35 cellular contexts compared by ENCODE assay signal in genomic region chr3:188111002-188111584, GRCh38. TPM values are rescaled to one million over a fixed set of nuclear protein-coding genes. Genes with fewer than 3 reads are reported as not detected.
A peak's percentile ranks its signal among the peaks of the same experiment; 100 is the strongest.
DNase-seq lines count a peak whose midpoint lies in the region; ATAC-seq, FAIRE-seq and TF ChIP-seq lines count a peak whose summit lies in the region.
"Had no signal": no experiment of that assay in that cellular context is flagged by ENCODE, and none has a peak within 500 bp of the region (broad histone marks: within the 10 kb centered on the region; RNA-seq: fewer than 3 reads in every experiment).

No MANE protein-coding gene starts in this region.

- H3K27ac ChIP-seq in astrocyte (ENCODE audit: low read depth, low read length): no peak overlapping the region
- no peak overlapping the region for H3K27ac ChIP-seq in mesendoderm (ENCODE audit: low read depth, low read length)
- H3K27ac ChIP-seq: adrenal gland, brain microvascular endothelial cell, KMS-11, PC-9, thoracic aorta, uterus had no signal

- no peaks in the 10 kb centered on the region for H3K9me3 Mint-ChIP-seq in astrocyte (ENCODE audit: unreplicated experiment)
- H3K9me3 Mint-ChIP-seq: activated CD4-positive, alpha-beta memory T cell treated with anti-CD3 and anti-CD28 coated beads, Interleukin-2, amount 10 ng/mL, durations not matched to agents 7 days and 5 days; activated naive CD4-positive, alpha-beta T cell treated with anti-CD3 and anti-CD28 coated beads for 36 hours; activated T-helper 1 cell treated with anti-CD3 and anti-CD28 coated beads, Interleukin-12 subunit alpha, Interleukin-12 subunit beta, Interleukin-2, Interleukin-4 antibody, amounts not matched to agents 30 ng/mL and 10 ng/mL and 1 ng/mL, durations not matched to agents 14 hours and 24 hours and 36 hours; CD8-positive, alpha-beta T cell; H9; nephron; stimulated activated naive CD8-positive, alpha-beta T cell treated with anti-CD3 and anti-CD28 coated beads, Interleukin-15, Interleukin-2, amounts not matched to agents 100 ng/mL and 50 ng/mL, for 24 hours had no signal

- intact Hi-C loops in left cardiac atrium (cut with DNase I) (no loop called here), mucosa of descending colon (cut with DNase I, micrococcal nuclease) (no loop called here)

- no peak overlapping the region for H3K27ac Mint-ChIP-seq in astrocyte (ENCODE audit: unreplicated experiment)
- H3K27ac Mint-ChIP-seq: activated CD4-positive, alpha-beta memory T cell treated with anti-CD3 and anti-CD28 coated beads, Interleukin-2, amount 10 ng/mL, durations not matched to agents 7 days and 5 days; activated naive CD4-positive, alpha-beta T cell treated with anti-CD3 and anti-CD28 coated beads for 36 hours; activated T-helper 1 cell treated with anti-CD3 and anti-CD28 coated beads, Interleukin-12 subunit alpha, Interleukin-12 subunit beta, Interleukin-2, Interleukin-4 antibody, amounts not matched to agents 30 ng/mL and 10 ng/mL and 1 ng/mL, durations not matched to agents 14 hours and 24 hours and 36 hours; CD8-positive, alpha-beta T cell; H9; nephron; stimulated activated naive CD8-positive, alpha-beta T cell treated with anti-CD3 and anti-CD28 coated beads, Interleukin-15, Interleukin-2, amounts not matched to agents 100 ng/mL and 50 ng/mL, for 24 hours had no signal

- WGBS in mesendoderm (ENCODE audit: extremely low coverage, insufficient coverage, low lambda C conversion rate): no CpG with 5 or more reads among the region's 2 CpGs

- no peak overlapping the region for H3K23ac ChIP-seq in mesendoderm (ENCODE audit: low read length)

- H2BK5ac ChIP-seq in mesendoderm (ENCODE audit: low read length): no peak overlapping the region

- H2AK5ac ChIP-seq in mesendoderm (ENCODE audit: low read length): no peak overlapping the region

- no peak overlapping the region for H3K4ac ChIP-seq in mesendoderm (ENCODE audit: low read depth, low read length)

- ATAC-seq in left cardiac atrium (peak; percentile 90 to 95), GM21723 (IDR thresholded peaks at IDR 0.05; ENCODE audit: unreplicated experiment) (no peak), mucosa of descending colon (no peak)
- ATAC-seq: CD8-positive, alpha-beta T cell had no signal

- H3K4me3 ChIP-seq in astrocyte (ENCODE audit: insufficient read depth, low read depth, low read length) (no peak overlapping the region), mesendoderm (ENCODE audit: low read length) (no peak overlapping the region), mucosa of descending colon (no peak overlapping the region)
- H3K4me3 ChIP-seq: adrenal gland, MG63, PC-9, smooth muscle cell, thoracic aorta, uterus had no signal

- no peaks in the 10 kb centered on the region for H3K4me1 ChIP-seq in astrocyte (ENCODE audit: insufficient read depth, low read length)
- H3K4me1 ChIP-seq in mesendoderm (ENCODE audit: control insufficient read depth, low read depth, low read length): no peaks in the 10 kb centered on the region
- no peaks in the 10 kb centered on the region for H3K4me1 ChIP-seq in mucosa of descending colon (ENCODE audit: low read depth)
- H3K4me1 ChIP-seq: adrenal gland, uterus had no signal

- H3K36me3 ChIP-seq in astrocyte (ENCODE audit: insufficient read depth, low read length) (no peaks in the 10 kb centered on the region), mesendoderm (ENCODE audit: control insufficient read depth, insufficient read depth, low read length) (no peaks in the 10 kb centered on the region), mucosa of descending colon (ENCODE audit: low read depth) (no peaks in the 10 kb centered on the region)
- H3K36me3 ChIP-seq: adrenal gland, brain microvascular endothelial cell, MG63, thoracic aorta, uterus had no signal

- H2AFZ ChIP-seq in astrocyte (ENCODE audit: low read depth, low read length): no peak overlapping the region
- H2AFZ ChIP-seq: PC-9 had no signal

- H4K5ac ChIP-seq in mesendoderm (ENCODE audit: low read length): no peak overlapping the region

- peaks cover 17% of the 10 kb centered on the region for H3K27me3 Mint-ChIP-seq in astrocyte (ENCODE audit: low read depth, unreplicated experiment)
- H3K27me3 Mint-ChIP-seq: stimulated activated naive CD8-positive, alpha-beta T cell treated with anti-CD3 and anti-CD28 coated beads, Interleukin-15, Interleukin-2, amounts not matched to agents 100 ng/mL and 50 ng/mL, for 24 hours had no signal

- H3K56ac ChIP-seq in mesendoderm (ENCODE audit: low read length): no peak overlapping the region

- H3K4me2 ChIP-seq in astrocyte (ENCODE audit: low read length) (no peak overlapping the region), mesendoderm (ENCODE audit: low read length) (no peak overlapping the region)
- H3K4me2 ChIP-seq: KMS-11, PC-9, smooth muscle cell had no signal

- H2BK120ac ChIP-seq in mesendoderm (ENCODE audit: low read depth, low read length): no peak overlapping the region

- DNase-seq in Daoy (ENCODE audit: low read depth) (peak; percentile 5), astrocyte (ENCODE audit: low read depth) (peak; percentile 46), left cardiac atrium (no peak), mesendoderm (peak; percentile 95), ecto neural progenitor cell (ENCODE audit: low spot score) (no peak), mucosa of descending colon (no peak), superior temporal gyrus (ENCODE audit: extremely low spot score) (no peak)
- DNase-seq: activated CD4-positive, alpha-beta memory T cell treated with anti-CD3 and anti-CD28 coated beads, Interleukin-2, amount 10 ng/mL, durations not matched to agents 7 days and 5 days; activated CD8-positive, alpha-beta memory T cell treated with anti-CD3 and anti-CD28 coated beads, Interleukin-2, amount 50 U/mL, for 4 hours; activated naive CD4-positive, alpha-beta T cell treated with anti-CD3 and anti-CD28 coated beads for 36 hours; brain microvascular endothelial cell; CD8-positive, alpha-beta T cell; DMS 273 treated with DMSO at 0.1 percent for 48 hours; H9; kidney; MG63; NCI-H1105 treated with DMSO at 0.1 percent for 48 hours; NCI-H2029; NCI-H524; PC-9; retina; SHP77; stimulated activated CD4-positive, alpha-beta T cell treated with anti-CD3 and anti-CD28 coated beads, Interleukin-2, amount 100 ng/mL, for 24 hours; stimulated activated CD8-positive, alpha-beta memory T cell treated with anti-CD3 and anti-CD28 coated beads, Interleukin-4, amount 100 ng/mL, for 48 hours; uterus had no signal

- no peaks in the 10 kb centered on the region for H3K79me1 ChIP-seq in mesendoderm (ENCODE audit: low read length)

- H3K9ac ChIP-seq in astrocyte (ENCODE audit: low read length) (no peak overlapping the region), mesendoderm (ENCODE audit: low read length) (no peak overlapping the region)
- H3K9ac ChIP-seq: KMS-11 had no signal

- H3K4me3 Mint-ChIP-seq in astrocyte (ENCODE audit: unreplicated experiment): peak overlapping the region; percentile 31
- H3K4me3 Mint-ChIP-seq: activated CD4-positive, alpha-beta memory T cell treated with anti-CD3 and anti-CD28 coated beads, Interleukin-2, amount 10 ng/mL, durations not matched to agents 7 days and 5 days; activated naive CD4-positive, alpha-beta T cell treated with anti-CD3 and anti-CD28 coated beads for 36 hours; activated T-helper 1 cell treated with anti-CD3 and anti-CD28 coated beads, Interleukin-12 subunit alpha, Interleukin-12 subunit beta, Interleukin-2, Interleukin-4 antibody, amounts not matched to agents 30 ng/mL and 10 ng/mL and 1 ng/mL, durations not matched to agents 14 hours and 24 hours and 36 hours; CD8-positive, alpha-beta T cell; H9; nephron; stimulated activated naive CD8-positive, alpha-beta T cell treated with anti-CD3 and anti-CD28 coated beads, Interleukin-15, Interleukin-2, amounts not matched to agents 100 ng/mL and 50 ng/mL, for 24 hours had no signal

- H3K4me1 Mint-ChIP-seq in astrocyte (ENCODE audit: low read depth, unreplicated experiment): peaks cover 6% of the 10 kb centered on the region
- H3K4me1 Mint-ChIP-seq: nephron had no signal

- H3K79me2 ChIP-seq in astrocyte (ENCODE audit: insufficient read depth, low read length): no peaks in the 10 kb centered on the region
- H3K79me2 ChIP-seq in mesendoderm (ENCODE audit: control insufficient read depth, insufficient read depth, low read length): no peaks in the 10 kb centered on the region

- no peak overlapping the region for H3K18ac ChIP-seq in mesendoderm (ENCODE audit: low read length)

- no peak for FAIRE-seq in astrocyte (lab: Jason Lieb, UNC)
- FAIRE-seq: endothelial cell of umbilical vein, GM12892, kidney had no signal

- H3K9me3 ChIP-seq in astrocyte (ENCODE audit: insufficient read depth, low read depth, low read length) (no peaks in the 10 kb centered on the region), mucosa of descending colon (no peaks in the 10 kb centered on the region)
- H3K9me3 ChIP-seq: adrenal gland, MG63, thoracic aorta, uterus had no signal

- TF ChIP-seq CTCF in astrocyte (IDR thresholded peaks at IDR 0.05; ENCODE audit: insufficient read depth, low read depth, low read length): no peak
- TF ChIP-seq CTCF in mucosa of descending colon (IDR thresholded peaks at IDR 0.05): no peak

- H3K27me3 ChIP-seq in astrocyte (ENCODE audit: insufficient read depth, low read length) (no peaks in the 10 kb centered on the region), mesendoderm (ENCODE audit: insufficient read depth, low read length, poor library complexity) (no peaks in the 10 kb centered on the region)
- H3K27me3 ChIP-seq: adrenal gland, brain microvascular endothelial cell, MG63, uterus had no signal

- H4K8ac ChIP-seq in mesendoderm (ENCODE audit: low read depth, low read length): no peak overlapping the region

- no peak overlapping the region for H2BK15ac ChIP-seq in mesendoderm (replicated peaks; ENCODE audit: low read depth)

- H4K20me1 ChIP-seq in astrocyte (ENCODE audit: insufficient read depth, low read length): no peaks in the 10 kb centered on the region

- no peaks in the 10 kb centered on the region for H3K36me3 Mint-ChIP-seq in astrocyte (ENCODE audit: low read depth, unreplicated experiment)
- H3K36me3 Mint-ChIP-seq: CD8-positive, alpha-beta T cell had no signal

RNA-seq across cellular contexts. Expression of gene LPP, which starts 42.9 kb away (rescaled TPM):
- 18.1 and 45.7 TPM in 2 replicates for total RNA-seq in Daoy (2014; rRNA removed; shearing (Covaris generic))
- total RNA-seq in astrocyte: 193 and 222 TPM in 2 replicates
- total RNA-seq in left cardiac atrium: 100 to 1,000 TPM; 152 to 181 TPM
- polyA plus RNA-seq in mesendoderm (2013, experiment 1 of 2): 30.8 TPM
- polyA plus RNA-seq in mesendoderm (2013, experiment 2 of 2): 28.3 TPM
- total RNA-seq in mucosa of descending colon: 100 to 1,000 TPM; 262 to 816 (median 325) TPM

Comparison
In these comparisons a context has a peak if more than half of its experiments do, and no peak if none do; other contexts are left out.
1. DNase-seq: peak in Daoy (single experiment), astrocyte (single experiment) and mesendoderm (single experiment); none in left cardiac atrium (single experiment), ecto neural progenitor cell (single experiment), mucosa of descending colon (0 of 3) and superior temporal gyrus (single experiment).
2. ATAC-seq: peak in left cardiac atrium (2 of 2); none in GM21723 (single experiment) and mucosa of descending colon (single experiment).